9 cellular contexts compared by ENCODE assay signal in genomic region chr11:20137637-20138036, GRCh38. TPM values are rescaled to one million over a fixed set of nuclear protein-coding genes. Genes with fewer than 3 reads are reported as not detected.
"Had no signal": no experiment of that assay in that cellular context is flagged by ENCODE, and none has a peak within 500 bp of the region (broad histone marks: within the 10 kb centered on the region; RNA-seq: fewer than 3 reads in every experiment).

No MANE protein-coding gene starts in this region.

- H3K4me3 ChIP-seq: GM23338 had no signal

- H2AFZ ChIP-seq: GM23338 had no signal

- ATAC-seq: GM23338, HepG2 had no signal

- DNase-seq: H9, HCEC 1CT, KBM-7 had no signal

- H3K27ac ChIP-seq: HL-60 had no signal

- H3K4me2 ChIP-seq: GM23338 had no signal

RNA-seq across cellular contexts. Expression of gene DBX1, which starts 22.6 kb away (rescaled TPM):
- total RNA-seq: GM23338, H1, HepG2, HT1080 had no signal
- polyA plus RNA-seq: GM23338, H1, HepG2, IgD-negative memory B cell had no signal
